ENCODE assay signal across 19 cellular contexts in genomic region chr5:56342612-56343011, GRCh38.
A peak's percentile ranks its signal among the peaks of the same experiment; 100 is the strongest.
DNase-seq lines count a peak whose midpoint lies in the region; ATAC-seq and TF ChIP-seq lines count a peak whose summit lies in the region.
"Had no signal": no experiment of that assay in that cellular context is flagged by ENCODE, and none has a peak within 500 bp of the region (broad histone marks: within the 10 kb centered on the region; RNA-seq: fewer than 3 reads in every experiment).

No MANE protein-coding gene starts in this region.

- no peak overlapping the region for H3K4ac ChIP-seq in trophoblast cell (ENCODE audit: low read depth, low read length)

- WGBS in trophoblast cell (ENCODE audit: extremely low coverage, insufficient coverage, insufficient read length) = no CpG with 5 or more reads among the region's 3 CpGs

- no peak overlapping the region for H3K4me3 Mint-ChIP-seq in activated naive CD4-positive, alpha-beta T cell treated with anti-CD3 and anti-CD28 coated beads for 36 hours
- H3K4me3 Mint-ChIP-seq in Calu3 (ENCODE audit: low read depth, unreplicated experiment) = no peak overlapping the region
- no peak overlapping the region for H3K4me3 Mint-ChIP-seq in memory B cell
- H3K4me3 Mint-ChIP-seq: CD8-positive, alpha-beta memory T cell; GM23338 had no signal

- BruUV-seq in Calu3 (replicated peaks; lab: Mats Ljungman, UMichigan) = no TSS peak
- no TSS peak for BruUV-seq in OCI-LY7 (replicated peaks; lab: Mats Ljungman, UMichigan)

- TF ChIP-seq CTCF in Calu3 (IDR thresholded peaks at IDR 0.05; ENCODE audit: unreplicated experiment) = no peak
- no peak for TF ChIP-seq CTCF in osteoblast (IDR thresholded peaks at IDR 0.05; ENCODE audit: extremely low read depth, low read depth, low read length)
- no peak for TF ChIP-seq CTCF in OCI-LY7 (conservative IDR thresholded peaks at IDR 0.05; ENCODE audit: low read length)

- no peaks in the 10 kb centered on the region for H3K36me3 Mint-ChIP-seq in activated naive CD4-positive, alpha-beta T cell treated with anti-CD3 and anti-CD28 coated beads for 36 hours (ENCODE audit: low read depth)
- no peaks in the 10 kb centered on the region for H3K36me3 Mint-ChIP-seq in Calu3 (ENCODE audit: insufficient read depth, unreplicated experiment)
- H3K36me3 Mint-ChIP-seq in memory B cell = peaks cover 16% of the 10 kb centered on the region

- H3K27me3 ChIP-seq in trophoblast cell (ENCODE audit: insufficient read depth, low read length) = no peaks in the 10 kb centered on the region
- H3K27me3 ChIP-seq in osteoblast (ENCODE audit: insufficient read depth, low read length) = peaks cover 3% of the 10 kb centered on the region

- peaks cover 24% of the 10 kb centered on the region for H3K4me1 Mint-ChIP-seq in activated naive CD4-positive, alpha-beta T cell treated with anti-CD3 and anti-CD28 coated beads for 36 hours (ENCODE audit: low read depth)
- H3K4me1 Mint-ChIP-seq in Calu3 (ENCODE audit: low read depth, unreplicated experiment) = peaks cover 20% of the 10 kb centered on the region
- H3K4me1 Mint-ChIP-seq in memory B cell = peaks cover 39% of the 10 kb centered on the region

- H3K4me1 ChIP-seq in trophoblast cell (ENCODE audit: control insufficient read depth in 1 of 2, insufficient read depth in 2 of 2, low read length in 2 of 2) = peaks cover 0 to 4% of the 10 kb centered on the region in 2 experiments
- H3K4me1 ChIP-seq in osteoblast (ENCODE audit: insufficient read depth, low read length) = peaks cover 10% of the 10 kb centered on the region
- no peaks in the 10 kb centered on the region for H3K4me1 ChIP-seq in OCI-LY7 (ENCODE audit: insufficient read depth, low read length, poor library complexity, severe bottlenecking)

- H3K14ac ChIP-seq in trophoblast cell (ENCODE audit: low read length) = peak overlapping the region; percentile 34

- no peak overlapping the region for H2AFZ ChIP-seq in trophoblast cell (ENCODE audit: insufficient read depth, low read length, poor library complexity)
- no peak overlapping the region for H2AFZ ChIP-seq in osteoblast (ENCODE audit: low read length)
- no peak overlapping the region for H2AFZ ChIP-seq in OCI-LY7 (ENCODE audit: low read length)
- H2AFZ ChIP-seq: GM23338 had no signal

- peaks cover 7% of the 10 kb centered on the region for H3K79me1 ChIP-seq in trophoblast cell (ENCODE audit: low read length)

- H3K27me3 Mint-ChIP-seq in activated naive CD4-positive, alpha-beta T cell treated with anti-CD3 and anti-CD28 coated beads for 36 hours (ENCODE audit: low read depth) = no peaks in the 10 kb centered on the region
- H3K27me3 Mint-ChIP-seq in Calu3 (ENCODE audit: unreplicated experiment) (no peaks in the 10 kb centered on the region), memory B cell (no peaks in the 10 kb centered on the region)
- H3K27me3 Mint-ChIP-seq: CD4-positive, CD25-positive, alpha-beta regulatory T cell had no signal

- H2BK5ac ChIP-seq in trophoblast cell (ENCODE audit: low read depth, low read length, poor library complexity) = no peak overlapping the region

- H3K9me2 ChIP-seq in OCI-LY7 (ENCODE audit: insufficient read depth, low read length) = no peaks in the 10 kb centered on the region

- H3K36me3 ChIP-seq in trophoblast cell (ENCODE audit: control insufficient read depth in 1 of 2, insufficient read depth in 2 of 2, low read length in 2 of 2) = no peaks in the 10 kb centered on the region
- no peaks in the 10 kb centered on the region for H3K36me3 ChIP-seq in osteoblast (ENCODE audit: insufficient read depth, low read length)
- no peaks in the 10 kb centered on the region for H3K36me3 ChIP-seq in OCI-LY7 (ENCODE audit: insufficient read depth, low read length)

- H4K12ac ChIP-seq in trophoblast cell (ENCODE audit: low read depth, low read length) = no peak overlapping the region

- H3K18ac ChIP-seq in trophoblast cell (ENCODE audit: low read length) = no peak overlapping the region

- no peak overlapping the region for H3K4me3 ChIP-seq in trophoblast cell (ENCODE audit: low read depth, low read length)
- H3K4me3 ChIP-seq in osteoblast (ENCODE audit: insufficient read depth, low read length) = no peak overlapping the region
- H3K4me3 ChIP-seq in OCI-LY7 (ENCODE audit: low read depth, low read length, poor library complexity, severe bottlenecking) = no peak overlapping the region
- H3K4me3 ChIP-seq: A549, GM23338 had no signal

- POLR2A ChIA-PET in OCI-LY7 (lab: Charles Lee) = interaction anchor here (1.1 kb wide), 1 partner anchor 191 kb away, joined by 4 read pairs; no protein-coding TSS in a partner anchor

- DNase-seq in activated naive CD4-positive, alpha-beta T cell treated with anti-CD3 and anti-CD28 coated beads for 36 hours = no peak
- no peak for DNase-seq in activated naive CD4-positive, alpha-beta T cell (lab: John Stamatoyannopoulos, UW)
- DNase-seq in Calu3 = no peak
- DNase-seq in memory B cell (ENCODE audit: low spot score in 2 of 2) = no peak
- DNase-seq in trophoblast cell = no peak
- no peak for DNase-seq in osteoblast (ENCODE audit: insufficient read length, low spot score, missing footprints)
- DNase-seq in OCI-LY7 (ENCODE audit: low spot score) = no peak
- DNase-seq in activated CD4-positive, CD25-positive, alpha-beta regulatory T cell (lab: John Stamatoyannopoulos, UW) = no peak
- DNase-seq: C1 segment of cervical spinal cord; CD4-positive, CD25-positive, alpha-beta regulatory T cell; CD8-positive, alpha-beta memory T cell; COR-L47; DMS153; DMS79; GDM1; HCEC 1CT had no signal

- no peak overlapping the region for H3K27ac ChIP-seq in trophoblast cell (ENCODE audit: low read depth, low read length)
- H3K27ac ChIP-seq in osteoblast (ENCODE audit: low read depth, low read length) = no peak overlapping the region
- no peak overlapping the region for H3K27ac ChIP-seq in OCI-LY7 (ENCODE audit: low read depth, low read length, poor library complexity, severe bottlenecking)
- H3K27ac ChIP-seq: 22Rv1, A549 had no signal

- no peak overlapping the region for H3K4me2 ChIP-seq in trophoblast cell (ENCODE audit: low read length)
- H3K4me2 ChIP-seq in osteoblast (ENCODE audit: insufficient read depth, low read length) = no peak overlapping the region
- no peak overlapping the region for H3K4me2 ChIP-seq in OCI-LY7 (ENCODE audit: low read length)
- H3K4me2 ChIP-seq: A549, GM23338 had no signal

- H3K9me3 ChIP-seq in trophoblast cell (ENCODE audit: insufficient read depth, low read depth, low read length) (no peaks in the 10 kb centered on the region), osteoblast (ENCODE audit: low read depth, low read length) (no peaks in the 10 kb centered on the region), OCI-LY7 (ENCODE audit: low read length) (no peaks in the 10 kb centered on the region)

- peak overlapping the region; percentile 2 for H4K91ac ChIP-seq in trophoblast cell (ENCODE audit: low read depth, low read length)

- H3K9ac ChIP-seq in trophoblast cell (ENCODE audit: low read length) = no peak overlapping the region

- peak overlapping the region; percentile 89 for H2BK12ac ChIP-seq in trophoblast cell (ENCODE audit: low read length)

- intact Hi-C loops in activated naive CD4-positive, alpha-beta T cell treated with anti-CD3 and anti-CD28 coated beads for 36 hours (cut with micrococcal nuclease) = no loop called here
- intact Hi-C loops in Calu3 (cut with micrococcal nuclease; ENCODE audit: unreplicated experiment) = no loop called here
- intact Hi-C loops in OCI-LY7 (cut with micrococcal nuclease; ENCODE audit: unreplicated experiment) = no loop called here

- no peaks in the 10 kb centered on the region for H3K79me2 ChIP-seq in trophoblast cell (ENCODE audit: control insufficient read depth, insufficient read depth, low read length, poor library complexity)
- no peaks in the 10 kb centered on the region for H3K79me2 ChIP-seq in osteoblast (ENCODE audit: insufficient read depth, low read length)
- no peaks in the 10 kb centered on the region for H3K79me2 ChIP-seq in OCI-LY7 (ENCODE audit: insufficient read depth, low read depth, low read length)

- H3K23ac ChIP-seq in trophoblast cell (ENCODE audit: low read length) = no peak overlapping the region

- no peak for ATAC-seq in memory B cell (ENCODE audit: low read depth)
- ATAC-seq: A549, GM23338 had no signal

- H3K9me3 Mint-ChIP-seq in activated naive CD4-positive, alpha-beta T cell treated with anti-CD3 and anti-CD28 coated beads for 36 hours = peaks cover 9% of the 10 kb centered on the region
- H3K9me3 Mint-ChIP-seq in Calu3 (ENCODE audit: low read depth, unreplicated experiment) = peaks cover 13% of the 10 kb centered on the region
- peaks cover 11% of the 10 kb centered on the region for H3K9me3 Mint-ChIP-seq in memory B cell

- H4K8ac ChIP-seq in trophoblast cell (ENCODE audit: low read depth, low read length) = peak overlapping the region; percentile 4

- peak overlapping the region; percentile 43 for H2BK120ac ChIP-seq in trophoblast cell (ENCODE audit: insufficient read depth, low read length, poor library complexity)

- peak overlapping the region; percentile 2 for H3K27ac Mint-ChIP-seq in activated naive CD4-positive, alpha-beta T cell treated with anti-CD3 and anti-CD28 coated beads for 36 hours
- H3K27ac Mint-ChIP-seq in Calu3 (ENCODE audit: unreplicated experiment) = peak overlapping the region; percentile 13
- peak overlapping the region; percentile 7 for H3K27ac Mint-ChIP-seq in memory B cell
- H3K27ac Mint-ChIP-seq: CD8-positive, alpha-beta memory T cell; GM23338 had no signal

- H4K20me1 ChIP-seq in osteoblast (ENCODE audit: insufficient read depth, low read length) (no peaks in the 10 kb centered on the region), OCI-LY7 (ENCODE audit: insufficient read depth, low read length) (no peaks in the 10 kb centered on the region)

- no peak overlapping the region for H2AK5ac ChIP-seq in trophoblast cell (ENCODE audit: low read length)

- CTCF ChIA-PET in activated naive CD4-positive, alpha-beta T cell treated with anti-CD3 and anti-CD28 coated beads for 36 hours (lab: Charles Lee) = interaction anchor here (1.3 kb wide), 1 partner anchor 495 kb away, joined by 3 read pairs; no protein-coding TSS in a partner anchor
- CTCF ChIA-PET in Calu3 (lab: Charles Lee) = no interaction called here
- CTCF ChIA-PET in OCI-LY7 (lab: Charles Lee; ENCODE audit: unreplicated experiment) = no interaction called here
